Comparison of ENCODE assay signal across 20 cellular contexts in the genomic region with DNA sequence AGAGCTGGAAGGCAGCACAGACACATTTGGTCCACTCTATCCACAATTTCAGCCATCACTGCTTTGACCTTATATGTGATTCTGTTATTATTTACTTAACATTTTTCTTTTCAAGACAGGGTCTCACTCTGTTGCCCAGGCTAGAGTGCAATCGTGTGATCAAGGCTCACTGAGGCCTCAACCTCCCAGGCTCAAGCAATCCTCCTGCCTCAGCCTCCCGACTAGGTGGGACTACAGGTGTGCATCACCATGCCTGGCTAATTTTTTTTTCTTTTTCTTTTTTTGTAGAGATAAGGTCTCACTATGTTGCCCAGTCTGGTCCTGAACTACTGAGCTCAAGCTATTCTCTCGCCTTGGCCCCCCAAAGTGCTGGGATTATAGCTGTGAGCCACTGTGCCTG. TPM values are rescaled to one million over a fixed set of nuclear protein-coding genes. Genes with fewer than 3 reads are reported as not detected.
A peak's percentile ranks its signal among the peaks of the same experiment; 100 is the strongest.
DNase-seq lines count a peak whose midpoint lies in the region; ATAC-seq and TF ChIP-seq lines count a peak whose summit lies in the region.
"Had no signal": no experiment of that assay in that cellular context is flagged by ENCODE, and none has a peak within 500 bp of the region (broad histone marks: within the 10 kb centered on the region; RNA-seq: fewer than 3 reads in every experiment).

No MANE protein-coding gene starts in this region.

- no peaks in the 10 kb centered on the region for H4K20me1 ChIP-seq in BLaER1

- peaks cover 78% of the 10 kb centered on the region for H3K36me3 Mint-ChIP-seq in CD8-positive, alpha-beta T cell
- H3K36me3 Mint-ChIP-seq in T-helper 17 cell (ENCODE audit: low read depth), result peaks cover 9% of the 10 kb centered on the region
- peaks cover 27 to 48% (median 33%) of the 10 kb centered on the region in 3 donors for H3K36me3 Mint-ChIP-seq in immature natural killer cell

- peak overlapping the region; percentile 97 for H3K4me2 ChIP-seq in BLaER1

- no peak for ATAC-seq in CD8-positive, alpha-beta T cell
- ATAC-seq in T-helper 17 cell, result no peak
- ATAC-seq: body of pancreas; HCT116; left colon; Panc1; stimulated activated memory B cell treated with anti-CD40 and anti-IgM and Interleukin-4, amounts not matched to agents 10 μg/mL and 1 μg/mL and 100 μg/mL, for 72 hours had no signal

- no peak overlapping the region for H3K4me3 Mint-ChIP-seq in CD8-positive, alpha-beta T cell
- no peak overlapping the region for H3K4me3 Mint-ChIP-seq in T-helper 17 cell
- peak overlapping the region in 2 of 5 donors; percentile 4 to 10 for H3K4me3 Mint-ChIP-seq in immature natural killer cell
- H3K4me3 Mint-ChIP-seq: activated naive CD4-positive, alpha-beta T cell treated with anti-CD3 and anti-CD28 coated beads, Interleukin-2, amount 10 ng/mL, durations not matched to agents 7 days and 5 days; stimulated activated memory B cell treated with anti-CD40 and anti-IgM and Interleukin-4, amounts not matched to agents 10 μg/mL and 1 μg/mL and 100 μg/mL, for 72 hours had no signal

- H3K27me3 ChIP-seq in BLaER1, result no peaks in the 10 kb centered on the region
- no peaks in the 10 kb centered on the region for H3K27me3 ChIP-seq in CD8-positive, alpha-beta T cell (ENCODE audit: insufficient read depth, low read length)
- no peaks in the 10 kb centered on the region for H3K27me3 ChIP-seq in H7 (ENCODE audit: control insufficient read depth, insufficient read depth, low read length)
- H3K27me3 ChIP-seq: body of pancreas, spleen had no signal

- H3K27ac Mint-ChIP-seq in CD8-positive, alpha-beta T cell, result peak overlapping the region; percentile 76
- H3K27ac Mint-ChIP-seq in T-helper 17 cell (peak overlapping the region; percentile 99), immature natural killer cell (peak overlapping the region; percentile 92 to 100 (median 100))
- H3K27ac Mint-ChIP-seq: activated naive CD4-positive, alpha-beta T cell treated with anti-CD3 and anti-CD28 coated beads, Interleukin-2, amount 10 ng/mL, durations not matched to agents 7 days and 5 days had no signal

- H3K9me3 Mint-ChIP-seq in CD8-positive, alpha-beta T cell, result no peaks in the 10 kb centered on the region
- H3K9me3 Mint-ChIP-seq in immature natural killer cell, result no peaks in the 10 kb centered on the region
- H3K9me3 Mint-ChIP-seq: activated naive CD4-positive, alpha-beta T cell treated with anti-CD3 and anti-CD28 coated beads, Interleukin-2, amount 10 ng/mL, durations not matched to agents 7 days and 5 days; stimulated activated memory B cell treated with anti-CD40 and anti-IgM and Interleukin-4, amounts not matched to agents 10 μg/mL and 1 μg/mL and 100 μg/mL, for 72 hours had no signal

- peak overlapping the region; percentile 85 for H3K9ac ChIP-seq in BLaER1

- CTCF ChIA-PET in CD8-positive, alpha-beta T cell (lab: Charles Lee), result interaction anchor here (5.8 kb wide), 1 partner anchor 41 kb away, joined by 36 read pairs; a partner anchor contains a TSS

- peaks cover 93% of the 10 kb centered on the region for H3K4me1 ChIP-seq in BLaER1
- peaks cover 58% of the 10 kb centered on the region for H3K4me1 ChIP-seq in CD8-positive, alpha-beta T cell (ENCODE audit: insufficient read depth, low read length)

- intact Hi-C loops in CD8-positive, alpha-beta T cell (cut with DNase I, micrococcal nuclease), result no loop called here

- peaks cover 88% of the 10 kb centered on the region for H3K4me1 Mint-ChIP-seq in CD8-positive, alpha-beta T cell (ENCODE audit: low read depth)
- H3K4me1 Mint-ChIP-seq in T-helper 17 cell (peaks cover 74% of the 10 kb centered on the region), immature natural killer cell (peaks cover 98 to 100% of the 10 kb centered on the region in 2 donors)

- TF ChIP-seq CTCF in CD8-positive, alpha-beta T cell (IDR thresholded peaks at IDR 0.05), result no peak

- peak overlapping the region; percentile 97 for H3K27ac ChIP-seq in BLaER1
- H3K27ac ChIP-seq in CD8-positive, alpha-beta T cell (ENCODE audit: low read depth, low read length), result no peak overlapping the region
- H3K27ac ChIP-seq: body of pancreas, HL-60 had no signal

- no peak for DNase-seq in CD8-positive, alpha-beta T cell
- no peak for DNase-seq in T-helper 17 cell
- DNase-seq in immature natural killer cell, result no peak
- no peak for DNase-seq in NCI-H146 (lab: John Stamatoyannopoulos, UW)
- DNase-seq in H7, result no peak
- DNase-seq in kidney tubule cell (ENCODE audit: low spot score), result no peak
- DNase-seq: activated CD8-positive, alpha-beta memory T cell treated with anti-CD3 and anti-CD28 coated beads, Interleukin-2, amount 50 U/mL, for 48 hours; activated naive CD4-positive, alpha-beta T cell treated with anti-CD3 and anti-CD28 coated beads, Interleukin-2, amount 10 ng/mL, durations not matched to agents 7 days and 5 days; body of pancreas; foreskin melanocyte; left colon; NCI-H2107; NCI-H526 treated with DMSO at 0.1 percent for 48 hours; T1000 had no signal

- H3K36me3 ChIP-seq in BLaER1, result peaks cover 49% of the 10 kb centered on the region
- H3K36me3 ChIP-seq in CD8-positive, alpha-beta T cell (ENCODE audit: insufficient read depth, low read length), result peaks cover 8% of the 10 kb centered on the region
- peaks cover 6% of the 10 kb centered on the region for H3K36me3 ChIP-seq in H7 (replicated peaks; ENCODE audit: control insufficient read depth, insufficient read depth, low read length)

- POLR2A ChIA-PET in CD8-positive, alpha-beta T cell (lab: Charles Lee), result interaction anchor here (0.7 to 1.3 kb wide), 2 partner anchors 11 to 37 kb away, joined by 3 read pairs; no protein-coding TSS in a partner anchor

- no peaks in the 10 kb centered on the region for H3K27me3 Mint-ChIP-seq in CD8-positive, alpha-beta T cell (ENCODE audit: low read depth)
- H3K27me3 Mint-ChIP-seq in T-helper 17 cell, result no peaks in the 10 kb centered on the region
- H3K27me3 Mint-ChIP-seq in immature natural killer cell (ENCODE audit: low read depth in 3 of 3), result peaks cover 1 to 2% (median 2%) of the 10 kb centered on the region in 3 donors
- H3K27me3 Mint-ChIP-seq: activated naive CD4-positive, alpha-beta T cell treated with anti-CD3 and anti-CD28 coated beads, Interleukin-2, amount 10 ng/mL, durations not matched to agents 7 days and 5 days; stimulated activated memory B cell treated with anti-CD40 and anti-IgM and Interleukin-4, amounts not matched to agents 10 μg/mL and 1 μg/mL and 100 μg/mL, for 72 hours had no signal

- no peaks in the 10 kb centered on the region for H3K9me3 ChIP-seq in BLaER1
- no peaks in the 10 kb centered on the region for H3K9me3 ChIP-seq in CD8-positive, alpha-beta T cell (ENCODE audit: low read length)
- H3K9me3 ChIP-seq in T-helper 17 cell (ENCODE audit: control insufficient read depth, low read length, poor library complexity, severe bottlenecking), result no peaks in the 10 kb centered on the region
- H3K9me3 ChIP-seq: body of pancreas, spleen had no signal

- H3K4me3 ChIP-seq in BLaER1, result peak overlapping the region; percentile 62; the same call in 1 of the 2 replicates
- no peak overlapping the region for H3K4me3 ChIP-seq in CD8-positive, alpha-beta T cell (ENCODE audit: low read depth, low read length)
- H3K4me3 ChIP-seq in H7 (ENCODE audit: insufficient read depth, low read depth, low read length), result no peak overlapping the region
- H3K4me3 ChIP-seq: body of pancreas, spleen had no signal

RNA-seq across cellular contexts. Expression of a gene that starts 40.3 kb away (rescaled TPM):
- 1 to 10 TPM; 9.5 to 9.7 TPM for total RNA-seq in CD8-positive, alpha-beta T cell
- 10 to 100 TPM; 35.6 to 59.1 TPM for total RNA-seq in T-helper 17 cell
- 10 to 100 TPM; 30.9 to 60.4 (median 39.3) TPM for polyA plus RNA-seq in immature natural killer cell
- 38.5 and 53.6 TPM in 2 replicates for total RNA-seq in H7 (2014; rRNA removed; shearing (Covaris generic))

RNA-seq across cellular contexts. Expression of a gene that starts 44.6 kb away (rescaled TPM):
- total RNA-seq in CD8-positive, alpha-beta T cell, result not detected
- total RNA-seq in T-helper 17 cell, result not detected
- not detected for polyA plus RNA-seq in immature natural killer cell
- total RNA-seq in H7 (2014; rRNA removed; shearing (Covaris generic)), result 0.21 TPM in 1 of 2 replicates, not detected in the other
- total RNA-seq: body of pancreas had no signal

RNA-seq across cellular contexts. Expression of a gene that starts 56.7 kb away (rescaled TPM):
- total RNA-seq in CD8-positive, alpha-beta T cell, result under 1 TPM; 0.62 to 0.75 TPM
- total RNA-seq in T-helper 17 cell, result 1 to 10 TPM in 1 of 2 donors, under 1 TPM in 1; 0.57 to 2.0 TPM
- polyA plus RNA-seq in immature natural killer cell, result 1 to 10 TPM; 1.2 to 3.0 (median 1.8) TPM
- total RNA-seq in H7 (2014; rRNA removed; shearing (Covaris generic)), result 119 and 157 TPM in 2 replicates
- total RNA-seq: body of pancreas had no signal

Comparison
In these comparisons a context has a peak if more than half of its experiments do, and no peak if none do; other contexts are left out.
1. RNA of a gene that starts 56.7 kb away (total RNA-seq): 119 to 157 TPM in H7; 0.57 to 2.0 TPM in T-helper 17 cell and 0.62 to 0.75 TPM in CD8-positive, alpha-beta T cell; every median in the first group is over 10 times any median in the second.
2. Peak in every context shown above with its lines, with median percentiles within 50 percentile points of each other: H3K27ac Mint-ChIP-seq.